Comparison of ENCODE assay signal across 19 cellular contexts in the genomic region with DNA sequence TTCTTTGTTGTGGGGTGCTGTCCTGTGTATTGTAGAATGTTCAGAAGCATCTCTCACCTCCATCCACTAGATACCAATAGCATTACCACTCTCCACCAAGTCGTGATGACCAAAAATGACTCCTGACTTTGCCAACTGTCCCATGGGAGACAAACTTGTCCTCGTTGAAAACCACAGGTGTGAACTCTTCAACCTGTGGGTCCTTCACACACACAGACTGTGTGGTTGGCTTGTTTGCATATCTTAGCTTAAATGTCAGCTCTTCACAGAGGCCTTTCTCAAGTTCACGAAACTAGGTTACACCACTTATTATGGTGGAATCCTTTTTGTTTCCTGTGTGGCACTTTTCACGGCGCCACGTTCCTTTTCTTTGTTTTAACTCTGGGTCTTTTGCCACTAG. TPM values are rescaled to one million over a fixed set of nuclear protein-coding genes. Genes with fewer than 3 reads are reported as not detected.
DNase-seq lines count a peak whose midpoint lies in the region; ATAC-seq, FAIRE-seq and TF ChIP-seq lines count a peak whose summit lies in the region.
"Had no signal": no experiment of that assay in that cellular context is flagged by ENCODE, and none has a peak within 500 bp of the region (broad histone marks: within the 10 kb centered on the region; RNA-seq: fewer than 3 reads in every experiment).

No MANE protein-coding gene starts in this region.

- intact Hi-C loops in body of pancreas (cut with DNase I), result no loop called here

- peaks cover 3% of the 10 kb centered on the region for H3K9me3 Mint-ChIP-seq in stimulated activated memory B cell treated with anti-CD40 and anti-IgM and Interleukin-4, amounts not matched to agents 10 μg/mL and 1 μg/mL and 100 μg/mL, for 72 hours

- peaks cover 0 to 7% of the 10 kb centered on the region in 2 donors for H3K27me3 ChIP-seq in body of pancreas
- H3K27me3 ChIP-seq: breast epithelium had no signal

- no peak overlapping the region for H3K4me3 ChIP-seq in body of pancreas
- H3K4me3 ChIP-seq: breast epithelium, SJSA1, thoracic aorta had no signal

- no peak overlapping the region for H3K27ac Mint-ChIP-seq in stimulated activated memory B cell treated with anti-CD40 and anti-IgM and Interleukin-4, amounts not matched to agents 10 μg/mL and 1 μg/mL and 100 μg/mL, for 72 hours
- H3K27ac Mint-ChIP-seq: IgD-negative memory B cell, mesothelial cell of epicardium had no signal

- TF ChIP-seq CTCF in body of pancreas (IDR thresholded peaks at IDR 0.05), result no peak

- no peaks in the 10 kb centered on the region for H3K36me3 ChIP-seq in body of pancreas (replicated peaks in 1 of 2; ENCODE audit: insufficient read depth in 1 of 2, low read depth in 2 of 2)
- H3K36me3 ChIP-seq: breast epithelium, SJSA1, thoracic aorta had no signal

- peaks cover 31% of the 10 kb centered on the region for H3K4me1 Mint-ChIP-seq in stimulated activated memory B cell treated with anti-CD40 and anti-IgM and Interleukin-4, amounts not matched to agents 10 μg/mL and 1 μg/mL and 100 μg/mL, for 72 hours
- H3K4me1 Mint-ChIP-seq: mesothelial cell of epicardium had no signal

- TF ChIP-seq POLR2A in body of pancreas (IDR thresholded peaks at IDR 0.05), result no peak

- no peaks in the 10 kb centered on the region for H3K4me1 ChIP-seq in body of pancreas
- H3K4me1 ChIP-seq: breast epithelium, SJSA1 had no signal

- H3K36me3 Mint-ChIP-seq in stimulated activated memory B cell treated with anti-CD40 and anti-IgM and Interleukin-4, amounts not matched to agents 10 μg/mL and 1 μg/mL and 100 μg/mL, for 72 hours, result peaks cover 6% of the 10 kb centered on the region

- no peak overlapping the region for H3K27ac ChIP-seq in body of pancreas
- H3K27ac ChIP-seq: breast epithelium, SJSA1, thoracic aorta had no signal

- no peak for FAIRE-seq in urothelium cell line (lab: Jason Lieb, UNC)

- no peak overlapping the region for H3K4me3 Mint-ChIP-seq in stimulated activated memory B cell treated with anti-CD40 and anti-IgM and Interleukin-4, amounts not matched to agents 10 μg/mL and 1 μg/mL and 100 μg/mL, for 72 hours
- H3K4me3 Mint-ChIP-seq: mesothelial cell of epicardium had no signal

- ATAC-seq in GM19043 (IDR thresholded peaks at IDR 0.05; ENCODE audit: low read depth, unreplicated experiment) (peak; percentile 60), GM21786 (IDR thresholded peaks at IDR 0.05; ENCODE audit: unreplicated experiment) (peak; percentile 72), HG03097 (IDR thresholded peaks at IDR 0.05; ENCODE audit: low FRiP score, unreplicated experiment) (peak; percentile 46), GM19455 (IDR thresholded peaks at IDR 0.05; ENCODE audit: unreplicated experiment) (no peak), body of pancreas (no peak)
- peak; percentile 60 for ATAC-seq in stimulated activated memory B cell treated with anti-CD40 and anti-IgM and Interleukin-4, amounts not matched to agents 10 μg/mL and 1 μg/mL and 100 μg/mL, for 72 hours

- no peaks in the 10 kb centered on the region for H3K9me3 ChIP-seq in body of pancreas
- H3K9me3 ChIP-seq: breast epithelium, SJSA1, thoracic aorta had no signal

- DNase-seq in NCI-H345 treated with DMSO at 0.1 percent for 48 hours (lab: John Stamatoyannopoulos, UW; ENCODE audit: unreplicated experiment) (no peak), urothelium cell line (ENCODE audit: low spot score) (no peak), body of pancreas (no peak)
- DNase-seq: activated naive CD4-positive, alpha-beta T cell treated with anti-CD3 and anti-CD28 coated beads, Interleukin-2, amount 50 U/mL, for 16 hours; C1 segment of cervical spinal cord; effector memory CD4-positive, alpha-beta T cell; foreskin fibroblast; NCI-H1092 treated with DMSO at 0.1 percent for 48 hours; NCI-H2171 had no signal

- 66 to 74% methylated on average over 6 of the region's 6 CpGs for WGBS in body of pancreas, 2 donors

- H3K27me3 Mint-ChIP-seq in stimulated activated memory B cell treated with anti-CD40 and anti-IgM and Interleukin-4, amounts not matched to agents 10 μg/mL and 1 μg/mL and 100 μg/mL, for 72 hours, result no peaks in the 10 kb centered on the region
- H3K27me3 Mint-ChIP-seq: IgD-negative memory B cell had no signal

RNA-seq across cellular contexts. Expression of a gene that starts 6.8 kb away (rescaled TPM):
- not detected for total RNA-seq in body of pancreas
- total RNA-seq: SJSA1 had no signal

RNA-seq across cellular contexts. Expression of a gene that starts 57.8 kb away (rescaled TPM):
- total RNA-seq in body of pancreas, result 1 to 10 TPM; 7.5 to 9.6 TPM

Comparison
In these comparisons a context has a peak if more than half of its experiments do, and no peak if none do; other contexts are left out.
1. ATAC-seq: peak in GM19043 (single experiment), GM21786 (single experiment), HG03097 (single experiment) and stimulated activated memory B cell treated with anti-CD40 and anti-IgM and Interleukin-4, amounts not matched to agents 10 μg/mL and 1 μg/mL and 100 μg/mL, for 72 hours (single experiment); none in GM19455 (single experiment) and body of pancreas (single experiment).